Comparison of ENCODE assay signal across 8 cellular contexts in the genomic region with DNA sequence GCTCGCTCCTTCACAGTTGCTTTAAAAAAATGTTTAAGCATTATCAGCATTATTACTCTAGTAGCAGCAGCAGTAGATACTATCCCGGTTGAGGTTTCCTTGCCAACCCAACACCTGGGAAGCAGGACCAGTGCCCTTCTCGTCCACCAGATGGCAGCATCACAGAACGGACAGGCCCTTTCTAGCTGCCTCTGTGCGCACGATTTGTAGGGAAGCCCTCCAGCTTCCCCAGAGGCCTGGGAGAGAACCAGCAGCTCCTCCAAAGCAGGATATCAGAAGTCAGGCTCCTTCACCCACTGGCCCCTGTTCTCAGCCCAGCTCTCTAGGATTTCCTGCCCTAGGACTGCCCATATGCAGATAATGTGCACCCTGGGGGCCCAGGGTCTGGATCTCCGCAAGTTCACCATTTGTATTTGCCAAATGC. TPM values are rescaled to one million over a fixed set of nuclear protein-coding genes. Genes with fewer than 3 reads are reported as not detected.
A peak's percentile ranks its signal among the peaks of the same experiment; 100 is the strongest.
DNase-seq lines count a peak whose midpoint lies in the region; ATAC-seq, FAIRE-seq and TF ChIP-seq lines count a peak whose summit lies in the region.

No MANE protein-coding gene starts in this region.

- no peak overlapping the region for H3K4me3 ChIP-seq in WERI-Rb-1 (ENCODE audit: low read depth, low read length)
- H3K4me3 ChIP-seq in mammary epithelial cell (replicated peaks in 1 of 3; ENCODE audit: insufficient read depth in 1 of 3, low read depth in 2 of 3, low read length in 3 of 3) = no peak overlapping the region
- H3K4me3 ChIP-seq in keratinocyte (ENCODE audit: control insufficient read depth in 2 of 3, extremely low read depth in 1 of 3, insufficient read depth in 2 of 3, low read depth in 1 of 3, low read length in 3 of 3) = no peak overlapping the region

- intact Hi-C loops in mammary epithelial cell (cut with micrococcal nuclease) = loop anchor here (1.0 to 5.0 kb wide), 3 partner anchors 85 to 506 kb away; no protein-coding TSS in a partner anchor

- H3K9me3 ChIP-seq in WERI-Rb-1 (ENCODE audit: severe bottlenecking) = no peaks in the 10 kb centered on the region
- no peaks in the 10 kb centered on the region for H3K9me3 ChIP-seq in mammary epithelial cell (replicated peaks; ENCODE audit: insufficient read depth, low read length)
- H3K9me3 ChIP-seq in keratinocyte (ENCODE audit: control insufficient read depth, low read depth, low read length) = no peaks in the 10 kb centered on the region

- H3K4me2 ChIP-seq in mammary epithelial cell (ENCODE audit: insufficient read depth, low read depth, low read length) (no peak overlapping the region), keratinocyte (ENCODE audit: control insufficient read depth, extremely low read depth, insufficient read depth, low read depth, low read length) (no peak overlapping the region)

- no peaks in the 10 kb centered on the region for H4K20me1 ChIP-seq in mammary epithelial cell (ENCODE audit: insufficient read depth, low read length)
- H4K20me1 ChIP-seq in keratinocyte (ENCODE audit: control insufficient read depth, extremely low read depth, insufficient read depth, low read length) = no peaks in the 10 kb centered on the region

- no peaks in the 10 kb centered on the region for H3K36me3 ChIP-seq in WERI-Rb-1
- no peaks in the 10 kb centered on the region for H3K36me3 ChIP-seq in mammary epithelial cell (ENCODE audit: insufficient read depth, low read length)
- H3K36me3 ChIP-seq in keratinocyte (ENCODE audit: control insufficient read depth in 2 of 2, extremely low read depth in 1 of 2, insufficient read depth in 2 of 2, low read length in 2 of 2) = no peaks in the 10 kb centered on the region

- TF ChIP-seq CTCF in WERI-Rb-1 (IDR thresholded peaks at IDR 0.05; ENCODE audit: low read depth, low read length) (peak; percentile 94), mammary epithelial cell (conservative IDR thresholded peaks at IDR 0.05 in 1 of 2, IDR thresholded peaks at IDR 0.05 in 1 of 2; ENCODE audit: extremely low read depth in 1 of 2, insufficient read depth in 1 of 2, low read depth in 1 of 2, low read length in 2 of 2) (peak; percentile 97 to 98), keratinocyte (optimal IDR thresholded peaks at IDR 0.05 in 1 of 3, IDR thresholded peaks at IDR 0.05 in 1 of 3, conservative IDR thresholded peaks at IDR 0.05 in 1 of 3; ENCODE audit: extremely low read depth in 1 of 3, insufficient read depth in 2 of 3, low read length in 3 of 3) (peak; percentile 95 to 97 (median 96))

- H3K79me2 ChIP-seq in mammary epithelial cell (ENCODE audit: insufficient read depth, low read length) = no peaks in the 10 kb centered on the region
- no peaks in the 10 kb centered on the region for H3K79me2 ChIP-seq in keratinocyte (ENCODE audit: control insufficient read depth, insufficient read depth, low read length)

- dilution Hi-C loops in mammary epithelial cell (cut with HindIII; ENCODE audit: low sequenced_read_pairs) (no loop called here), keratinocyte (cut with MboI; ENCODE audit: extremely low pct_ligation_motif_present, low sequenced_read_pairs) (no loop called here)

- CTCF ChIA-PET in mammary epithelial cell (lab: Charles Lee; ENCODE audit: low non-redundant PET) = interaction anchor here (0.5 to 1.0 kb wide), 4 partner anchors 11 to 243 kb away, joined by 3 to 5 read pairs (median 4); a partner anchor contains a TSS

- H2AFZ ChIP-seq in mammary epithelial cell (ENCODE audit: low read depth, low read length) = no peak overlapping the region
- no peak overlapping the region for H2AFZ ChIP-seq in keratinocyte (ENCODE audit: control insufficient read depth, low read length)

- H3K4me1 ChIP-seq in mammary epithelial cell (ENCODE audit: insufficient read depth, low read length) (no peaks in the 10 kb centered on the region), keratinocyte (ENCODE audit: control insufficient read depth, extremely low read depth, insufficient read depth, low read length) (no peaks in the 10 kb centered on the region)

- BruUV-seq in mammary epithelial cell (replicated peaks; lab: Mats Ljungman, UMichigan) = no TSS peak

- H3K27me3 ChIP-seq in WERI-Rb-1 (ENCODE audit: insufficient read depth, low read depth, severe bottlenecking) (no peaks in the 10 kb centered on the region), mammary epithelial cell (ENCODE audit: insufficient read depth, low read length) (no peaks in the 10 kb centered on the region), keratinocyte (ENCODE audit: control insufficient read depth, extremely low read depth, insufficient read depth, low read length) (peaks cover 3% of the 10 kb centered on the region)

- DNase-seq in NCI-H2196 treated with DMSO at 0.1 percent for 48 hours (lab: John Stamatoyannopoulos, UW; ENCODE audit: unreplicated experiment) (peak; percentile 87), WERI-Rb-1 (peak; percentile 87), mammary epithelial cell (peak; percentile 69), keratinocyte (ENCODE audit: low read depth, low spot score) (peak; percentile 38)
- peak; percentile 3 to 34 for DNase-seq in stimulated activated CD4-positive, alpha-beta T cell treated with anti-CD3 and anti-CD28 coated beads, Interleukin-1b, Interleukin-23, amount 100 ng/mL, for 1 hour (ENCODE audit: low read depth in 2 of 2)

- WGBS in mammary epithelial cell (ENCODE audit: low coverage, missing lambda C conversion rate) = 15% methylated on average over 7 of the region's 7 CpGs

- in situ Hi-C loops in mammary epithelial cell (cut with MboI; ENCODE audit: low sequenced_read_pairs in 2 of 2) = loop anchor here (10.0 to 25.0 kb wide), 2 partner anchors 495 to 507 kb away; no protein-coding TSS in a partner anchor

- H3K27ac ChIP-seq in WERI-Rb-1 = no peak overlapping the region
- no peak overlapping the region for H3K27ac ChIP-seq in mammary epithelial cell (ENCODE audit: insufficient read depth, low read depth, low read length)
- no peak overlapping the region for H3K27ac ChIP-seq in keratinocyte (ENCODE audit: control insufficient read depth, insufficient read depth, low read length)

- no peak overlapping the region for H3K9ac ChIP-seq in mammary epithelial cell (ENCODE audit: insufficient read depth, low read length)
- no peak overlapping the region for H3K9ac ChIP-seq in keratinocyte (ENCODE audit: control insufficient read depth, extremely low read depth, insufficient read depth, low read length)

- no peaks in the 10 kb centered on the region for H3K9me1 ChIP-seq in keratinocyte (ENCODE audit: control insufficient read depth, extremely low read depth, insufficient read depth, low read length)

- FAIRE-seq in A204.1 (lab: Jason Lieb, UNC) (peak; percentile 82), keratinocyte (lab: Jason Lieb, UNC) (peak; percentile 91)

- ATAC-seq in GM18511 (IDR thresholded peaks at IDR 0.05; ENCODE audit: unreplicated experiment) (peak; percentile 77), HG03097 (IDR thresholded peaks at IDR 0.05; ENCODE audit: low FRiP score, unreplicated experiment) (peak; percentile 56)

RNA-seq across cellular contexts. Expression of a gene that starts 16.8 kb away (rescaled TPM):
- 1 to 10 TPM; 1.5 to 2.8 TPM for total RNA-seq in mammary epithelial cell
- polyA plus RNA-seq in mammary epithelial cell (0.41 TPM), keratinocyte (0.49 to 0.63 TPM (median 0.62 TPM) in 3 replicates)
- polyA minus RNA-seq in mammary epithelial cell (not detected), keratinocyte (0.59 to 5.3 TPM (median 3.4 TPM) in 3 replicates)
- polyA plus RNA-seq in keratinocyte (2011; ENCODE audit: low read depth) = 33.8 TPM
- 0.22 and 0.30 TPM in 2 replicates for polyA plus RNA-seq in keratinocyte (2011; cell fraction: cytosol; rRNA removed)
- polyA plus RNA-seq in keratinocyte (2011; cell fraction: nucleus; rRNA removed) = 3.4 and 4.0 TPM in 2 replicates
- 0.32 and 15.3 TPM in 2 replicates for polyA plus RNA-seq in keratinocyte (2012; ENCODE audit: low replicate concordance)
- not detected for polyA minus RNA-seq in keratinocyte (2011; cell fraction: cytosol; rRNA and poly(A)+ RNA removed)
- polyA minus RNA-seq in keratinocyte (2011; cell fraction: nucleus; rRNA and poly(A)+ RNA removed) = 2.4 and 3.7 TPM in 2 replicates

Comparison
In these comparisons a context has a peak if more than half of its experiments do, and no peak if none do; other contexts are left out.
1. DNase-seq: peak in every context shown above with its lines; median percentile 87 in NCI-H2196 treated with DMSO at 0.1 percent for 48 hours; 87 in WERI-Rb-1; 69 in mammary epithelial cell; 38 in keratinocyte; 18 in stimulated activated CD4-positive, alpha-beta T cell treated with anti-CD3 and anti-CD28 coated beads, Interleukin-1b, Interleukin-23, amount 100 ng/mL, for 1 hour.